Comparison of ENCODE assay signal across 30 cellular contexts in genomic region chr17:6502871-6503509, GRCh38.
"Had no signal": no experiment of that assay in that cellular context is flagged by ENCODE, and none has a peak within 500 bp of the region (broad histone marks: within the 10 kb centered on the region; RNA-seq: fewer than 3 reads in every experiment).

No MANE protein-coding gene starts in this region.

- H3K27ac ChIP-seq: cardiac muscle cell, SJCRH30, VCaP had no signal

- H3K36me3 Mint-ChIP-seq: brain had no signal

- H3K4me1 ChIP-seq: SJCRH30 had no signal

- H3K9me3 ChIP-seq: SJCRH30, SK-N-SH had no signal

- H3K9ac ChIP-seq: SK-N-SH had no signal

- H3K4me1 Mint-ChIP-seq: activated CD4-positive, alpha-beta memory T cell treated with anti-CD3 and anti-CD28 coated beads, Interleukin-2, amount 10 ng/mL, durations not matched to agents 7 days and 5 days; activated CD4-positive, alpha-beta T cell treated with anti-CD3 and anti-CD28 coated beads, Interleukin-2, amount 10 ng/mL, durations not matched to agents 7 days and 5 days; activated T-helper 17 cell treated with anti-CD3 and anti-CD28 coated beads, Interleukin-2, amount 50 U/mL, for 72 hours had no signal

- H3K4me3 ChIP-seq: cardiac muscle cell, SJCRH30 had no signal

- DNase-seq: activated CD4-positive, alpha-beta memory T cell treated with anti-CD3 and anti-CD28 coated beads, Interleukin-2, amount 10 ng/mL, durations not matched to agents 7 days and 5 days; activated CD4-positive, alpha-beta T cell treated with anti-CD3 and anti-CD28 coated beads, Interleukin-2, amount 10 ng/mL, durations not matched to agents 7 days and 5 days; activated CD4-positive, CD25-positive, alpha-beta regulatory T cell; activated gamma-delta T cell; activated naive CD4-positive, alpha-beta T cell treated with anti-CD3 and anti-CD28 coated beads for 36 hours; activated T-cell treated with anti-CD3 and anti-CD28 coated beads for 4 hours; amygdala; KG1; NCI-H1092; NCI-H1417; NCI-H2029; NCI-H2107; NCI-H2171 treated with DMSO at 0.1 percent for 48 hours; NCI-H226; NCI-H510A; NCI-H526 treated with DMSO at 0.1 percent for 48 hours; NCI-H82; OCI-M1; Right ventricle myocardium superior; RPMI8226; SJCRH30; SK-N-SH; T-helper 1 cell had no signal

- H3K27me3 Mint-ChIP-seq: activated CD4-positive, alpha-beta memory T cell treated with anti-CD3 and anti-CD28 coated beads, Interleukin-2, amount 10 ng/mL, durations not matched to agents 7 days and 5 days; activated CD4-positive, alpha-beta T cell treated with anti-CD3 and anti-CD28 coated beads, Interleukin-2, amount 10 ng/mL, durations not matched to agents 7 days and 5 days; activated naive CD8-positive, alpha-beta T cell had no signal

- ATAC-seq: activated T-helper 17 cell treated with anti-CD3 and anti-CD28 coated beads, Interleukin-2, amount 50 U/mL, for 72 hours; Panc1 had no signal

- H3K27ac Mint-ChIP-seq: activated CD4-positive, alpha-beta memory T cell treated with anti-CD3 and anti-CD28 coated beads, Interleukin-2, amount 10 ng/mL, durations not matched to agents 7 days and 5 days; activated CD4-positive, alpha-beta T cell treated with anti-CD3 and anti-CD28 coated beads, Interleukin-2, amount 10 ng/mL, durations not matched to agents 7 days and 5 days; activated naive CD4-positive, alpha-beta T cell treated with anti-CD3 and anti-CD28 coated beads for 36 hours; activated naive CD8-positive, alpha-beta T cell; activated T-helper 17 cell treated with anti-CD3 and anti-CD28 coated beads, Interleukin-2, amount 50 U/mL, for 72 hours had no signal

- H3K9me3 Mint-ChIP-seq: activated CD4-positive, alpha-beta memory T cell treated with anti-CD3 and anti-CD28 coated beads, Interleukin-2, amount 10 ng/mL, durations not matched to agents 7 days and 5 days; activated CD4-positive, alpha-beta T cell treated with anti-CD3 and anti-CD28 coated beads, Interleukin-2, amount 10 ng/mL, durations not matched to agents 7 days and 5 days; activated naive CD4-positive, alpha-beta T cell treated with anti-CD3 and anti-CD28 coated beads for 36 hours; activated T-helper 17 cell treated with anti-CD3 and anti-CD28 coated beads, Interleukin-2, amount 50 U/mL, for 72 hours; brain had no signal

- H3K4me2 ChIP-seq: SK-N-SH had no signal

- H3K4me3 Mint-ChIP-seq: activated CD4-positive, alpha-beta memory T cell treated with anti-CD3 and anti-CD28 coated beads, Interleukin-2, amount 10 ng/mL, durations not matched to agents 7 days and 5 days; activated CD4-positive, alpha-beta T cell treated with anti-CD3 and anti-CD28 coated beads, Interleukin-2, amount 10 ng/mL, durations not matched to agents 7 days and 5 days; activated naive CD4-positive, alpha-beta T cell treated with anti-CD3 and anti-CD28 coated beads for 36 hours; activated naive CD8-positive, alpha-beta T cell; activated T-helper 17 cell treated with anti-CD3 and anti-CD28 coated beads, Interleukin-2, amount 50 U/mL, for 72 hours; brain had no signal

- FAIRE-seq: astrocyte had no signal

- H3K36me3 ChIP-seq: cardiac muscle cell had no signal

- H3K27me3 ChIP-seq: cardiac muscle cell, SJCRH30 had no signal
